ENCODE assay signal across 11 cellular contexts in the genomic region with DNA sequence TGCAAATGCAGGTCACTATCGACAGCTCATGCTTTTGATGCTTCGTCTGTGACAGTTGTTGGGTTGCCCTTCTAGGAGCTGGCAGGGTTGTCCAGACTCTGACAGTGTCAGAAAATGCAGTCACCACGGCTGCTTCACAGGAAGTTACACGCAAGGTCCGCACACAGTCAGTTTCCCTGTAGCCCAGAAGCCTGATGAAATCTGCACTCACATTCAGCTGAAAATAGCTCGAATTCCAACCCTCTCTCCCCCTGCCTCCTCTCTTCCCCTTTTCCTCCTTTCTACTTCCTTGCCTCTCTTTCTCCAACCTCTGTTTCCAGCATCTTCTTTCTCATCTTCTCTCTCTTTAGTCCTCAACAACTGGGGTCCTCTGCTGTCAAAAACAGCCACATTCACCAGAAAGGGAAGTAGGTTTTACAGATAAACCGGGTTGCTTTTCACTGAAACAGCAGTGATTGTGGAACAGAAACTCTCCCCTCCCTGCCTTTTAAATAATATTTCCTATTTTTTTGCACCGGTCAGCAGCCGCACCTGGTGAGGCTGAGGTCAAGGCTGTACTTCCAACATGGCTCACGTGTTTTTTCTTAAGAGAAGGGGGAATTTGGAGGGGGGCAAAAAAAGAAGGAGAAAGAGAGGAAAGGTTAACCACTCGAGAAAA.
DNase-seq lines count a peak whose midpoint lies in the region; ATAC-seq and TF ChIP-seq lines count a peak whose summit lies in the region.
"Had no signal": no experiment of that assay in that cellular context is flagged by ENCODE, and none has a peak within 500 bp of the region (broad histone marks: within the 10 kb centered on the region; RNA-seq: fewer than 3 reads in every experiment).

No MANE protein-coding gene starts in this region.

- DNase-seq in activated naive CD4-positive, alpha-beta T cell treated with anti-CD3 and anti-CD28 coated beads, Interleukin-2, amount 10 ng/mL, durations not matched to agents 7 days and 5 days: no peak
- DNase-seq in activated naive CD4-positive, alpha-beta T cell treated with Interleukin-2 at 50 U/mL for 16 hours: no peak
- DNase-seq in iPS-NIHi7 (ENCODE audit: extremely low spot score): peak; percentile 39
- no peak for DNase-seq in cortex of kidney (lab: John Stamatoyannopoulos, UW)
- DNase-seq in activated naive CD4-positive, alpha-beta T cell treated with anti-CD3 and anti-CD28 coated beads, Interleukin-2, amount 50 U/mL, for 72 hours (ENCODE audit: low spot score in 2 of 2): no peak
- no peak for DNase-seq in activated CD4-positive, alpha-beta T cell treated with anti-CD3 and anti-CD28 coated beads, Interleukin-2, amount 10 ng/mL, durations not matched to agents 24 days and 14 days
- DNase-seq in NCI-H1105 (lab: John Stamatoyannopoulos, UW): no peak
- DNase-seq: activated CD4-positive, CD25-positive, alpha-beta regulatory T cell treated with anti-CD3 and anti-CD28 coated beads, Interleukin-2, amount 50 U/mL, for 72 hours; effector CD8-positive, alpha-beta T cell; NCI-H1930 had no signal

- peak overlapping the region; percentile 39 for H3K27ac Mint-ChIP-seq in activated naive CD4-positive, alpha-beta T cell treated with anti-CD3 and anti-CD28 coated beads, Interleukin-2, amount 10 ng/mL, durations not matched to agents 7 days and 5 days
- no peak overlapping the region for H3K27ac Mint-ChIP-seq in activated naive CD4-positive, alpha-beta T cell treated with anti-CD3 and anti-CD28 coated beads, Interleukin-2, amount 50 U/mL, for 72 hours
- H3K27ac Mint-ChIP-seq in activated CD4-positive, alpha-beta T cell treated with anti-CD3 and anti-CD28 coated beads, Interleukin-2, amount 10 ng/mL, durations not matched to agents 24 days and 14 days: no peak overlapping the region

- TF ChIP-seq CTCF in SU-DHL-6 (IDR thresholded peaks at IDR 0.05; ENCODE audit: insufficient read depth, low read length, poor library complexity, severe bottlenecking): no peak

- peaks cover 41% of the 10 kb centered on the region for H3K27me3 Mint-ChIP-seq in activated naive CD4-positive, alpha-beta T cell treated with anti-CD3 and anti-CD28 coated beads, Interleukin-2, amount 10 ng/mL, durations not matched to agents 7 days and 5 days
- peaks cover 16% of the 10 kb centered on the region for H3K27me3 Mint-ChIP-seq in activated CD4-positive, alpha-beta T cell treated with anti-CD3 and anti-CD28 coated beads, Interleukin-2, amount 10 ng/mL, durations not matched to agents 24 days and 14 days

- H3K9ac ChIP-seq in SU-DHL-6 (ENCODE audit: low read length): peak overlapping the region; percentile 7; the same call in 1 of the 2 replicates

- no peak overlapping the region for H3K4me3 Mint-ChIP-seq in activated naive CD4-positive, alpha-beta T cell treated with anti-CD3 and anti-CD28 coated beads, Interleukin-2, amount 10 ng/mL, durations not matched to agents 7 days and 5 days
- H3K4me3 Mint-ChIP-seq in activated CD4-positive, alpha-beta T cell treated with anti-CD3 and anti-CD28 coated beads, Interleukin-2, amount 10 ng/mL, durations not matched to agents 24 days and 14 days: no peak overlapping the region

- H3K36me3 ChIP-seq in SU-DHL-6 (ENCODE audit: low read length): peaks cover 16% of the 10 kb centered on the region; the same call in 1 of the 2 replicates

- H3K4me2 ChIP-seq in SU-DHL-6 (ENCODE audit: low read depth, low read length, poor library complexity, severe bottlenecking): peak overlapping the region; percentile 48

- H4K20me1 ChIP-seq in SU-DHL-6 (ENCODE audit: low read depth, low read length): no peaks in the 10 kb centered on the region; the same call in 1 of the 2 replicates

- no peaks in the 10 kb centered on the region for H3K36me3 Mint-ChIP-seq in activated naive CD4-positive, alpha-beta T cell treated with anti-CD3 and anti-CD28 coated beads, Interleukin-2, amount 10 ng/mL, durations not matched to agents 7 days and 5 days
- H3K36me3 Mint-ChIP-seq in activated naive CD4-positive, alpha-beta T cell treated with anti-CD3 and anti-CD28 coated beads, Interleukin-2, amount 50 U/mL, for 72 hours: no peaks in the 10 kb centered on the region
- H3K36me3 Mint-ChIP-seq in activated CD4-positive, alpha-beta T cell treated with anti-CD3 and anti-CD28 coated beads, Interleukin-2, amount 10 ng/mL, durations not matched to agents 24 days and 14 days (ENCODE audit: low read depth): no peaks in the 10 kb centered on the region

- intact Hi-C loops in activated CD4-positive, alpha-beta T cell treated with anti-CD3 and anti-CD28 coated beads, Interleukin-2, amount 10 ng/mL, durations not matched to agents 24 days and 14 days (cut with micrococcal nuclease): no loop called here

- H3K9me2 ChIP-seq in SU-DHL-6 (replicated peaks; ENCODE audit: insufficient read depth, low read length): no peaks in the 10 kb centered on the region

- peak overlapping the region; percentile 66 for H3K27ac ChIP-seq in SU-DHL-6 (ENCODE audit: low read depth, low read length)

- no peaks in the 10 kb centered on the region for H3K27me3 ChIP-seq in SU-DHL-6 (ENCODE audit: low read length)

- no peaks in the 10 kb centered on the region for H3K4me1 Mint-ChIP-seq in activated naive CD4-positive, alpha-beta T cell treated with anti-CD3 and anti-CD28 coated beads, Interleukin-2, amount 10 ng/mL, durations not matched to agents 7 days and 5 days
- peaks cover 2% of the 10 kb centered on the region for H3K4me1 Mint-ChIP-seq in activated CD4-positive, alpha-beta T cell treated with anti-CD3 and anti-CD28 coated beads, Interleukin-2, amount 10 ng/mL, durations not matched to agents 24 days and 14 days

- H3K79me2 ChIP-seq in SU-DHL-6 (ENCODE audit: insufficient read depth, low read length): peaks cover 99% of the 10 kb centered on the region

- no peaks in the 10 kb centered on the region for H3K9me3 Mint-ChIP-seq in activated naive CD4-positive, alpha-beta T cell treated with anti-CD3 and anti-CD28 coated beads, Interleukin-2, amount 10 ng/mL, durations not matched to agents 7 days and 5 days
- H3K9me3 Mint-ChIP-seq in activated naive CD4-positive, alpha-beta T cell treated with anti-CD3 and anti-CD28 coated beads, Interleukin-2, amount 50 U/mL, for 72 hours: no peaks in the 10 kb centered on the region
- H3K9me3 Mint-ChIP-seq in activated CD4-positive, alpha-beta T cell treated with anti-CD3 and anti-CD28 coated beads, Interleukin-2, amount 10 ng/mL, durations not matched to agents 24 days and 14 days: no peaks in the 10 kb centered on the region

- no peak for ATAC-seq in activated naive CD4-positive, alpha-beta T cell treated with anti-CD3 and anti-CD28 coated beads, Interleukin-2, amount 50 U/mL, for 72 hours

- H2AFZ ChIP-seq in SU-DHL-6 (ENCODE audit: low read depth, low read length, severe bottlenecking): no peak overlapping the region

- peaks cover 37% of the 10 kb centered on the region for H3F3A ChIP-seq in SU-DHL-6 (ENCODE audit: insufficient read depth)

- CTCF ChIA-PET in activated naive CD4-positive, alpha-beta T cell treated with anti-CD3 and anti-CD28 coated beads, Interleukin-2, amount 10 ng/mL, durations not matched to agents 7 days and 5 days (lab: Charles Lee): interaction anchor here (1.0 kb wide), 1 partner anchor 10 kb away, joined by 3 read pairs; no protein-coding TSS in a partner anchor

- H3K9me3 ChIP-seq in SU-DHL-6 (ENCODE audit: insufficient read depth, low read length): no peaks in the 10 kb centered on the region

- peak overlapping the region; percentile 2 for H3K4me3 ChIP-seq in SU-DHL-6 (ENCODE audit: insufficient read depth, low read length, poor library complexity, severe bottlenecking)
